In genomic region chr14:42222924-42223471, GRCh38 we compare ENCODE assay signal across 8 cellular contexts.
DNase-seq lines count a peak whose midpoint lies in the region; ATAC-seq and TF ChIP-seq lines count a peak whose summit lies in the region.

No MANE protein-coding gene starts in this region.

- no peaks in the 10 kb centered on the region for H3K27me3 ChIP-seq in Karpas-422 (ENCODE audit: low read length)
- H3K27me3 ChIP-seq in naive thymus-derived CD4-positive, alpha-beta T cell (ENCODE audit: control insufficient read depth in 2 of 2, insufficient read depth in 2 of 2, low read length in 2 of 2), result no peaks in the 10 kb centered on the region
- H3K27me3 ChIP-seq in dorsolateral prefrontal cortex, result no peaks in the 10 kb centered on the region
- H3K27me3 ChIP-seq in upper lobe of right lung, result no peaks in the 10 kb centered on the region
- no peaks in the 10 kb centered on the region for H3K27me3 ChIP-seq in gastroesophageal sphincter

- H3K4me2 ChIP-seq in Karpas-422 (ENCODE audit: low read depth, low read length, poor library complexity, severe bottlenecking), result peak overlapping the region; percentile 68

- CTCF ChIA-PET in naive thymus-derived CD4-positive, alpha-beta T cell (lab: Charles Lee), result no interaction called here

- TF ChIP-seq CTCF in GM12864 (IDR thresholded peaks at IDR 0.05; ENCODE audit: low read depth, low read length, missing control alignments), result no peak
- no peak for TF ChIP-seq CTCF in dorsolateral prefrontal cortex (IDR thresholded peaks at IDR 0.05 in 54 of 56, conservative IDR thresholded peaks at IDR 0.05 in 2 of 56; ENCODE audit: low read depth in 1 of 56, partially characterized antibody in 56 of 56)
- no peak for TF ChIP-seq CTCF in upper lobe of right lung (IDR thresholded peaks at IDR 0.05)
- no peak for TF ChIP-seq CTCF in gastroesophageal sphincter (IDR thresholded peaks at IDR 0.05)

- H3K27ac ChIP-seq in Karpas-422 (ENCODE audit: low read length) (peak overlapping the region; percentile 74), dorsolateral prefrontal cortex (no peak overlapping the region), upper lobe of right lung (no peak overlapping the region), gastroesophageal sphincter (no peak overlapping the region)
- H3K27ac ChIP-seq in naive thymus-derived CD4-positive, alpha-beta T cell (ENCODE audit: low read depth, low read length), result no peak overlapping the region

- no peaks in the 10 kb centered on the region for H3K36me3 Mint-ChIP-seq in T-helper 17 cell (ENCODE audit: low read depth)
- H3K36me3 Mint-ChIP-seq in naive thymus-derived CD4-positive, alpha-beta T cell, result no peaks in the 10 kb centered on the region

- POLR2A ChIA-PET in naive thymus-derived CD4-positive, alpha-beta T cell (lab: Charles Lee), result no interaction called here

- H3K79me2 ChIP-seq in Karpas-422 (ENCODE audit: low read length), result no peaks in the 10 kb centered on the region

- no peaks in the 10 kb centered on the region for H3K9me2 ChIP-seq in Karpas-422 (replicated peaks; ENCODE audit: insufficient read depth, low read length)

- intact Hi-C loops in naive thymus-derived CD4-positive, alpha-beta T cell (cut with micrococcal nuclease), result no loop called here
- intact Hi-C loops in dorsolateral prefrontal cortex (cut with DNase I), result no loop called here
- intact Hi-C loops in upper lobe of right lung (cut with DNase I), result no loop called here

- no peak overlapping the region for H3K4me3 ChIP-seq in GM12864 (ENCODE audit: low read depth, low read length)
- H3K4me3 ChIP-seq in Karpas-422 (ENCODE audit: low read length), result peak overlapping the region; percentile 50
- H3K4me3 ChIP-seq in naive thymus-derived CD4-positive, alpha-beta T cell (ENCODE audit: low read length), result no peak overlapping the region
- no peak overlapping the region for H3K4me3 ChIP-seq in dorsolateral prefrontal cortex
- no peak overlapping the region for H3K4me3 ChIP-seq in upper lobe of right lung
- H3K4me3 ChIP-seq in gastroesophageal sphincter, result no peak overlapping the region

- peak overlapping the region; percentile 97 for H2AFZ ChIP-seq in Karpas-422 (ENCODE audit: low read length)

- H3K9me3 ChIP-seq in Karpas-422 (ENCODE audit: low read length) (peaks cover 10% of the 10 kb centered on the region; the same call in 1 of the 2 replicates), T-helper 17 cell (ENCODE audit: control insufficient read depth, low read length, poor library complexity, severe bottlenecking) (no peaks in the 10 kb centered on the region), upper lobe of right lung (no peaks in the 10 kb centered on the region), gastroesophageal sphincter (no peaks in the 10 kb centered on the region)
- no peaks in the 10 kb centered on the region for H3K9me3 ChIP-seq in naive thymus-derived CD4-positive, alpha-beta T cell (ENCODE audit: control insufficient read depth in 2 of 3, low read length in 3 of 3)

- peaks cover 22% of the 10 kb centered on the region for H3K4me1 ChIP-seq in Karpas-422 (ENCODE audit: low read length)
- no peaks in the 10 kb centered on the region for H3K4me1 ChIP-seq in naive thymus-derived CD4-positive, alpha-beta T cell (ENCODE audit: control insufficient read depth in 2 of 2, insufficient read depth in 2 of 2, low read length in 2 of 2)
- H3K4me1 ChIP-seq in upper lobe of right lung, result no peaks in the 10 kb centered on the region
- H3K4me1 ChIP-seq in gastroesophageal sphincter, result peaks cover 0 to 2% (median 0%) of the 10 kb centered on the region in 3 donors

- H3K9me3 Mint-ChIP-seq in naive thymus-derived CD4-positive, alpha-beta T cell, result peaks cover 0 to 8% (median 2%) of the 10 kb centered on the region in 11 donors

- ATAC-seq in GM21786 (IDR thresholded peaks at IDR 0.05; ENCODE audit: unreplicated experiment) (peak; percentile 87), T-helper 17 cell (peak; percentile 33), upper lobe of right lung (no peak), gastroesophageal sphincter (no peak)
- peak; percentile 20 for ATAC-seq in naive thymus-derived CD4-positive, alpha-beta T cell

- peak overlapping the region; percentile 47 for H3K9ac ChIP-seq in Karpas-422 (ENCODE audit: low read length)

- H3K27ac Mint-ChIP-seq in T-helper 17 cell, result no peak overlapping the region
- H3K27ac Mint-ChIP-seq in naive thymus-derived CD4-positive, alpha-beta T cell, result no peak overlapping the region

- H3K4me3 Mint-ChIP-seq in T-helper 17 cell, result no peak overlapping the region
- no peak overlapping the region for H3K4me3 Mint-ChIP-seq in naive thymus-derived CD4-positive, alpha-beta T cell

- TF ChIP-seq EP300 in gastroesophageal sphincter (IDR thresholded peaks at IDR 0.05), result no peak

- WGBS in gastroesophageal sphincter (ENCODE audit: low coverage in 1 of 2), 2 donors, result 11 to 60% methylated on average over 1 to 3 of the region's 3 CpGs

- DNase-seq in GM12864 (ENCODE audit: low read depth) (peak; percentile 72), Karpas-422 (peak; percentile 83), T-helper 17 cell (no peak), dorsolateral prefrontal cortex (no peak), upper lobe of right lung (no peak)
- DNase-seq in naive thymus-derived CD4-positive, alpha-beta T cell, result no peak

- TF ChIP-seq POLR2A in gastroesophageal sphincter (IDR thresholded peaks at IDR 0.05), result no peak

- no peaks in the 10 kb centered on the region for H4K20me1 ChIP-seq in Karpas-422 (ENCODE audit: insufficient read depth, low read depth, low read length)

- H3K4me1 Mint-ChIP-seq in T-helper 17 cell, result peaks cover 4% of the 10 kb centered on the region
- H3K4me1 Mint-ChIP-seq in naive thymus-derived CD4-positive, alpha-beta T cell, result no peaks in the 10 kb centered on the region

- H3K36me3 ChIP-seq in Karpas-422 (ENCODE audit: insufficient read depth, low read length) (no peaks in the 10 kb centered on the region), upper lobe of right lung (no peaks in the 10 kb centered on the region), gastroesophageal sphincter (no peaks in the 10 kb centered on the region)
- no peaks in the 10 kb centered on the region for H3K36me3 ChIP-seq in naive thymus-derived CD4-positive, alpha-beta T cell (ENCODE audit: control insufficient read depth in 2 of 3, insufficient read depth in 3 of 3, low read length in 3 of 3)

- H3K27me3 Mint-ChIP-seq in T-helper 17 cell, result no peaks in the 10 kb centered on the region
- H3K27me3 Mint-ChIP-seq in naive thymus-derived CD4-positive, alpha-beta T cell, result no peaks in the 10 kb centered on the region

Comparison
In these comparisons a context has a peak if more than half of its experiments do, and no peak if none do; other contexts are left out.
1. DNase-seq: peak in GM12864 (single experiment) and Karpas-422 (single experiment); none in T-helper 17 cell (0 of 3), naive thymus-derived CD4-positive, alpha-beta T cell (0 of 9), dorsolateral prefrontal cortex (0 of 10) and upper lobe of right lung (single experiment).
2. ATAC-seq: peak in GM21786 (single experiment), T-helper 17 cell (single experiment) and naive thymus-derived CD4-positive, alpha-beta T cell (single experiment); none in upper lobe of right lung (single experiment) and gastroesophageal sphincter (single experiment).